23 cellular contexts compared by ENCODE assay signal in the genomic region with DNA sequence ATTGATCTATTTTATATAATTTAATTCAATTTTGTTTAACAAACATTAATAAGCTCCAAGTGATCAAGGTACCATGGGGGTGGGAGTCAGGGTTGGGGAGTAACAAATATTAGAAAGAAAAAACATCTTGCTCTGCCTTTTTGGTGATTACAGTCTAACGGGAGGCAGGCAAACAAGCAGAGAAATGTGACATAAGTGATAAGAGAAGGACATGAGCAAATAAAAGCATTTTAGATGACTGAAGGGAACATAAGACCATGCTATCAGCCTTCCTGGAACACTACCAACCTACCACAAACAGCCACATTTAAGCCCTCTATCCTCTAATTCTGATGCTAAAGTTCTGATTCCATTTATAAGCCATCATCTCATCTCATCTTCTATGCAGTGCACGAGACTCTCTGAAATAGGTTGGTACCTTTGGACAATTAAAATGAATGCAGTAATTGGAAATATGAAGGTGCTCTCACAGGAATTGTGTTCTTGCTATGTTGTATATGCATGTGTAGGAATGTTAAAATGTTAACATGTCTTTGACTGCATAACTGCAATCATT.
"Had no signal": no experiment of that assay in that cellular context is flagged by ENCODE, and none has a peak within 500 bp of the region (broad histone marks: within the 10 kb centered on the region; RNA-seq: fewer than 3 reads in every experiment).

No MANE protein-coding gene starts in this region.

- H3K4me1 ChIP-seq: breast epithelium had no signal

- H3K36me3 ChIP-seq: breast epithelium had no signal

- DNase-seq: activated B cell treated with CpG ODN at 0.5 μM for 24 hours; activated CD4-positive, alpha-beta T cell treated with anti-CD3 and anti-CD28 coated beads for 1 hour; activated CD4-positive, alpha-beta T cell treated with anti-CD3 and anti-CD28 coated beads, Interleukin-2, amount 10 ng/mL, durations not matched to agents 24 days and 14 days; activated CD4-positive, alpha-beta T cell treated with anti-CD3 and anti-CD28 coated beads, Interleukin-2, amount 50 U/mL, for 48 hours; activated CD8-positive, alpha-beta memory T cell treated with anti-CD3 and anti-CD28 coated beads, Interleukin-2, amount 10 ng/mL, durations not matched to agents 7 days and 5 days; activated effector memory CD4-positive, alpha-beta T cell treated with Interleukin-2 at 50 U/mL for 16 hours; activated naive CD4-positive, alpha-beta T cell; activated T-cell treated with anti-CD3 and anti-CD28 coated beads, Interleukin-2, amount 50 U/mL, for 24 hours; aorta; caudate nucleus; Kasumi-1; NCI-H1048; NCI-H1694; NCI-H2029; NCI-H2107; NCI-H2171 treated with DMSO at 0.1 percent for 48 hours; NCI-H510A treated with DMSO at 0.1 percent for 48 hours; NCI-H69; NK-92 treated with Interleukin-12 subunit alpha and Interleukin-12 subunit beta, amount 100 ng/mL, for 24 hours; PC-9; SIG-M5; T-cell had no signal

- H3K4me3 ChIP-seq: breast epithelium, PC-9 had no signal

- H3K27me3 ChIP-seq: breast epithelium had no signal

- H3K9me3 ChIP-seq: breast epithelium had no signal

- H3K27ac ChIP-seq: breast epithelium, PC-9 had no signal
